30 cellular contexts compared by ENCODE assay signal in the genomic region with DNA sequence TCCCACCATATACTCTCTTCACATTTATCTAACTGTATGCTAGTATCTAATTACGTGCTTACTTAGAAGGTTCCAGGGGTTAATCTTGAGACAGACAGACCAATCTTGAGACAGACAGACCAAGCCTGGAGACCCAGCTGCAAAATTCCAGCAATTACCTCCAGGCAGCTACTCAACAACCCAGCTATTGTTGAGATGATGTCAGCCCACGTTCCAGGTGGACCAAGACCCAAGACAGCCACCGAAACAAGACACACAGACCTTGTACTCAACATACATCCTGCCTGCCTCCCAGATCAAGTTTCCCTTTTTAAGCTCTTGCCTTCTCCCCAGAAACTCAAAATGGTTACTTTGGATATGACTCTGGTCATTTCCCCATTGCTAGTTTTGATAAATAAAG.
"Had no signal": no experiment of that assay in that cellular context is flagged by ENCODE, and none has a peak within 500 bp of the region (broad histone marks: within the 10 kb centered on the region; RNA-seq: fewer than 3 reads in every experiment).

No MANE protein-coding gene starts in this region.

- DNase-seq: dorsolateral prefrontal cortex; effector CD4-positive, alpha-beta T cell; foreskin melanocyte; glutamatergic neuron; heart right ventricle; hippocampal formation; kidney glomerular epithelial cell; left colon; left ventricle myocardium superior; lower lobe of right lung; mucosa of descending colon; naive B cell; stimulated activated CD4-positive, alpha-beta T cell treated with anti-CD3 and anti-CD28 coated beads, Interleukin-2, amount 100 ng/mL, for 24 hours; stimulated activated CD4-positive, alpha-beta T cell treated with anti-CD3 and anti-CD28 coated beads, Interleukin-4, amount 100 ng/mL, for 24 hours; stimulated activated naive CD4-positive, alpha-beta T cell treated with Interleukin-2 at 50 U/mL for 16 hours; stomach; tibial artery; upper lobe of right lung had no signal

- H3K36me3 Mint-ChIP-seq: memory B cell; mesothelial cell of epicardium; naive B cell; natural killer cell treated with Interleukin-12 subunit alpha and Interleukin-12 subunit beta and Interleukin-15 and Interleukin-18, amount 100 ng/mL, for 72 hours had no signal

- H3K4me1 ChIP-seq: esophagus muscularis mucosa, lower lobe of right lung, parathyroid adenoma, stomach, upper lobe of right lung, vagina had no signal

- H3K27ac ChIP-seq: dorsolateral prefrontal cortex, esophagus muscularis mucosa, heart right ventricle, lower lobe of right lung, neutrophil, parathyroid adenoma, right atrium auricular region, stomach, tibial artery, upper lobe of right lung, vagina had no signal

- H3K27ac Mint-ChIP-seq: memory B cell; mesothelial cell of epicardium; naive B cell; natural killer cell treated with Interleukin-12 subunit alpha and Interleukin-12 subunit beta and Interleukin-15 and Interleukin-18, amount 100 ng/mL, for 72 hours; progenitor cell of endocrine pancreas; stimulated activated effector memory CD8-positive, alpha-beta T cell treated with anti-CD3 and anti-CD28 coated beads, Interleukin-12 subunit alpha, Interleukin-12 subunit beta, amount 100 ng/mL, for 72 hours had no signal

- H3K27me3 Mint-ChIP-seq: progenitor cell of endocrine pancreas had no signal

- H3K9ac ChIP-seq: parathyroid adenoma had no signal

- H3K4me3 Mint-ChIP-seq: memory B cell; mesothelial cell of epicardium; naive B cell; natural killer cell treated with Interleukin-12 subunit alpha and Interleukin-12 subunit beta and Interleukin-15 and Interleukin-18, amount 100 ng/mL, for 72 hours; neural crest cell; stimulated activated effector memory CD8-positive, alpha-beta T cell treated with anti-CD3 and anti-CD28 coated beads, Interleukin-12 subunit alpha, Interleukin-12 subunit beta, amount 100 ng/mL, for 72 hours had no signal

- H3K9me3 ChIP-seq: esophagus muscularis mucosa, heart right ventricle, lower lobe of right lung, mucosa of descending colon, neutrophil, right atrium auricular region, stomach, tibial artery, upper lobe of right lung, vagina had no signal

- H3K36me3 ChIP-seq: esophagus muscularis mucosa, heart right ventricle, lower lobe of right lung, neutrophil, right atrium auricular region, stomach, tibial artery, upper lobe of right lung, vagina had no signal

- H3K27me3 ChIP-seq: dorsolateral prefrontal cortex, esophagus muscularis mucosa, heart right ventricle, neutrophil, right atrium auricular region, stomach, tibial artery, upper lobe of right lung, vagina had no signal

- H3K4me3 ChIP-seq: dorsolateral prefrontal cortex, esophagus muscularis mucosa, heart right ventricle, lower lobe of right lung, mucosa of descending colon, right atrium auricular region, stomach, tibial artery, upper lobe of right lung, vagina had no signal

- H3K4me1 Mint-ChIP-seq: memory B cell; mesothelial cell of epicardium; naive B cell; neural crest cell; stimulated activated effector memory CD8-positive, alpha-beta T cell treated with anti-CD3 and anti-CD28 coated beads, Interleukin-12 subunit alpha, Interleukin-12 subunit beta, amount 100 ng/mL, for 72 hours had no signal

- ATAC-seq: heart right ventricle, left colon, left ventricle myocardium superior, lower lobe of right lung, mucosa of descending colon, sciatic nerve, upper lobe of right lung had no signal

- H3K9me3 Mint-ChIP-seq: memory B cell; mesothelial cell of epicardium; naive B cell; natural killer cell treated with Interleukin-12 subunit alpha and Interleukin-12 subunit beta and Interleukin-15 and Interleukin-18, amount 100 ng/mL, for 72 hours; neural crest cell; stimulated activated effector memory CD8-positive, alpha-beta T cell treated with anti-CD3 and anti-CD28 coated beads, Interleukin-12 subunit alpha, Interleukin-12 subunit beta, amount 100 ng/mL, for 72 hours had no signal
